14 cellular contexts compared by ENCODE assay signal in genomic region chr1:245999697-246000637, GRCh38.
DNase-seq lines count a peak whose midpoint lies in the region; ATAC-seq and TF ChIP-seq lines count a peak whose summit lies in the region.
"Had no signal": no experiment of that assay in that cellular context is flagged by ENCODE, and none has a peak within 500 bp of the region (broad histone marks: within the 10 kb centered on the region; RNA-seq: fewer than 3 reads in every experiment).

No MANE protein-coding gene starts in this region.

- no peaks in the 10 kb centered on the region for H3K9me3 ChIP-seq in heart left ventricle

- DNase-seq in LoVo (ENCODE audit: low spot score) = peak; percentile 51
- DNase-seq in germinal center (ENCODE audit: low spot score) = peak; percentile 6
- DNase-seq in heart left ventricle = no peak
- no peak for DNase-seq in DMS53 (lab: John Stamatoyannopoulos, UW)
- DNase-seq in activated CD4-positive, alpha-beta T cell treated with anti-CD3 and anti-CD28 coated beads, Interleukin-2, amount 10 ng/mL, durations not matched to agents 24 days and 14 days = no peak
- DNase-seq in NCI-H748 treated with DMSO at 0.1 percent for 48 hours (lab: John Stamatoyannopoulos, UW) = no peak
- DNase-seq: activated gamma-delta T cell treated with Interleukin-2 at 50 U/mL for 16 hours, DMS153, dorsolateral prefrontal cortex, islet precursor cell, NCI-H1092 treated with DMSO at 0.1 percent for 48 hours, T-helper 2 cell had no signal

- H3K4me3 ChIP-seq in heart left ventricle = no peak overlapping the region
- H3K4me3 ChIP-seq: dorsolateral prefrontal cortex had no signal

- no peak overlapping the region for H3K4me3 Mint-ChIP-seq in activated CD4-positive, alpha-beta T cell treated with anti-CD3 and anti-CD28 coated beads, Interleukin-2, amount 10 ng/mL, durations not matched to agents 24 days and 14 days

- peaks cover 0 to 8% (median 0%) of the 10 kb centered on the region in 12 donors for H3K4me1 ChIP-seq in heart left ventricle

- no peaks in the 10 kb centered on the region for H3K36me3 Mint-ChIP-seq in activated CD4-positive, alpha-beta T cell treated with anti-CD3 and anti-CD28 coated beads, Interleukin-2, amount 10 ng/mL, durations not matched to agents 24 days and 14 days (ENCODE audit: low read depth)

- no peak for TF ChIP-seq CTCF in heart left ventricle (IDR thresholded peaks at IDR 0.05)

- H3K4me1 Mint-ChIP-seq in activated CD4-positive, alpha-beta T cell treated with anti-CD3 and anti-CD28 coated beads, Interleukin-2, amount 10 ng/mL, durations not matched to agents 24 days and 14 days = no peaks in the 10 kb centered on the region

- H3K9me3 Mint-ChIP-seq in activated CD4-positive, alpha-beta T cell treated with anti-CD3 and anti-CD28 coated beads, Interleukin-2, amount 10 ng/mL, durations not matched to agents 24 days and 14 days = no peaks in the 10 kb centered on the region

- 84 to 88% (median 86%) methylated on average over 10 of the region's 10 CpGs for WGBS in heart left ventricle, 4 donors

- intact Hi-C loops in heart left ventricle (cut with DNase I) = loop anchor here in 9 of 10 donors (2.0 to 10.0 kb wide), 12 partner anchors 115 to 635 kb away; no protein-coding TSS in a partner anchor
- intact Hi-C loops in activated CD4-positive, alpha-beta T cell treated with anti-CD3 and anti-CD28 coated beads, Interleukin-2, amount 10 ng/mL, durations not matched to agents 24 days and 14 days (cut with micrococcal nuclease) = no loop called here

- ATAC-seq in GM18858 (IDR thresholded peaks at IDR 0.05; ENCODE audit: unreplicated experiment) = peak; percentile 90
- ATAC-seq in HG02571 (IDR thresholded peaks at IDR 0.05; ENCODE audit: unreplicated experiment) = peak; percentile 54
- no peak for ATAC-seq in heart left ventricle

- H3K27me3 Mint-ChIP-seq in activated CD4-positive, alpha-beta T cell treated with anti-CD3 and anti-CD28 coated beads, Interleukin-2, amount 10 ng/mL, durations not matched to agents 24 days and 14 days = no peaks in the 10 kb centered on the region

- no peak overlapping the region for H3K27ac Mint-ChIP-seq in activated CD4-positive, alpha-beta T cell treated with anti-CD3 and anti-CD28 coated beads, Interleukin-2, amount 10 ng/mL, durations not matched to agents 24 days and 14 days

- no peaks in the 10 kb centered on the region for H3K27me3 ChIP-seq in heart left ventricle
- H3K27me3 ChIP-seq: dorsolateral prefrontal cortex had no signal

- H3K27ac ChIP-seq in heart left ventricle = no peak overlapping the region
- H3K27ac ChIP-seq: dorsolateral prefrontal cortex had no signal

- H3K36me3 ChIP-seq in heart left ventricle = no peaks in the 10 kb centered on the region

- no peak for TF ChIP-seq POLR2A in heart left ventricle (IDR thresholded peaks at IDR 0.05)

Comparison
In these comparisons a context has a peak if more than half of its experiments do, and no peak if none do; other contexts are left out.
1. ATAC-seq: peak in GM18858 (single experiment) and HG02571 (single experiment); none in heart left ventricle (0 of 4).
2. DNase-seq: peak in LoVo (single experiment) and germinal center (single experiment); none in heart left ventricle (0 of 5), DMS53 (single experiment), activated CD4-positive, alpha-beta T cell treated with anti-CD3 and anti-CD28 coated beads, Interleukin-2, amount 10 ng/mL, durations not matched to agents 24 days and 14 days (single experiment) and NCI-H748 treated with DMSO at 0.1 percent for 48 hours (single experiment).